In the genomic region with DNA sequence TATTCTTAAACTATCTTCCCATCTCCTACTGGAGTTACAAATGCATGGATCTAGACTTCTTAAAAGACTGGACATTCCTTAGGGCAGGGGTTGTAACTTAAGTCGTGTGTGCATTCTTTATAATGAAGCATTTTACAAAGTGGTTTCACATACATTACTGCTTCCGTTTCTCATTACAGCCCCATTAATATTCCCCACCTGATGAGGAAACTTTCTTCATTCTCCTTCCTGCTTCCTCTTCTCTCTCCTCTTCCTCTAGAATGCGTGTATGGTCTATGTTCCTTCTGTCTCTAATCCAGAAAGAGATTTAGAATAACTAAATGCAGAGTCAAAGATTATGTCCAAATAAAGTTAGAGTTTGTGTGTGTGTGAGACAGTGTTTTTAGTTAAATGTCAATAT, we compare ENCODE assay signal across 9 cellular contexts. TPM values are rescaled to one million over a fixed set of nuclear protein-coding genes. Genes with fewer than 3 reads are reported as not detected.
DNase-seq lines count a peak whose midpoint lies in the region; ATAC-seq, FAIRE-seq and TF ChIP-seq lines count a peak whose summit lies in the region.
"Had no signal": no experiment of that assay in that cellular context is flagged by ENCODE, and none has a peak within 500 bp of the region (broad histone marks: within the 10 kb centered on the region; RNA-seq: fewer than 3 reads in every experiment).

No MANE protein-coding gene starts in this region.

- no peak overlapping the region; the same call in 1 of the 2 replicates for H3K4me2 ChIP-seq in K562 (ENCODE audit: insufficient read depth, low read length)

- H3K27me3 ChIP-seq in K562 (ENCODE audit: control insufficient read depth in 2 of 2, insufficient read depth in 2 of 2, low read length in 2 of 2) = no peaks in the 10 kb centered on the region
- no peaks in the 10 kb centered on the region for H3K27me3 ChIP-seq in endodermal cell (ENCODE audit: control insufficient read depth, insufficient read depth, low read length, poor library complexity, severe bottlenecking)
- H3K27me3 ChIP-seq in H7 (ENCODE audit: control insufficient read depth, insufficient read depth, low read length) = no peaks in the 10 kb centered on the region

- H3K79me2 ChIP-seq in K562 (ENCODE audit: control insufficient read depth, insufficient read depth, low read length) = peaks cover 32% of the 10 kb centered on the region

- TF ChIP-seq POLR2A in K562 (conservative IDR thresholded peaks at IDR 0.05) (no peak), GM12891 (IDR thresholded peaks at IDR 0.05; ENCODE audit: low read depth, low read length) (no peak)

- no peaks in the 10 kb centered on the region; the same call in 1 of the 2 replicates for H4K20me1 ChIP-seq in K562 (replicated peaks; ENCODE audit: control insufficient read depth, insufficient read depth, low read length)

- in situ Hi-C loops in K562 (cut with MboI) = no loop called here

- H3K9me1 ChIP-seq in K562 (ENCODE audit: control insufficient read depth, insufficient read depth, low read length) = no peaks in the 10 kb centered on the region

- H3K9me3 Mint-ChIP-seq in CD14-positive monocyte (peaks cover 0 to 2% (median 0%) of the 10 kb centered on the region in 7 donors), nephron progenitor cell (no peaks in the 10 kb centered on the region), endodermal cell (no peaks in the 10 kb centered on the region)

- CTCF ChIA-PET in K562 (lab: Yijun Ruan, JAX; ENCODE audit: low intra/inter-chr PET ratio) (no interaction called here), HEK293T (lab: Yijun Ruan, JAX) (no interaction called here)

- H3K4me3 ChIP-seq in K562 (no peak overlapping the region), endodermal cell (ENCODE audit: low read length) (no peak overlapping the region), H7 (ENCODE audit: insufficient read depth, low read depth, low read length) (no peak overlapping the region)

- no TSS peak for BruUV-seq in K562 (replicated peaks; lab: Mats Ljungman, UMichigan)

- H3K36me3 ChIP-seq in K562 (ENCODE audit: control insufficient read depth, insufficient read depth, low read length) (peaks cover 18% of the 10 kb centered on the region), endodermal cell (ENCODE audit: control insufficient read depth, insufficient read depth, low read length) (peaks cover 19% of the 10 kb centered on the region), H7 (replicated peaks; ENCODE audit: control insufficient read depth, insufficient read depth, low read length) (peaks cover 3% of the 10 kb centered on the region)

- H3K9ac ChIP-seq in K562 (ENCODE audit: insufficient read depth in 1 of 2, low read depth in 2 of 2, low read length in 2 of 2) = peak overlapping the region in 1 of 2 experiments; percentile 99; a peak in 2 of 4 replicates
- no peak overlapping the region for H3K9ac ChIP-seq in endodermal cell (ENCODE audit: extremely low read depth, low read length, poor library complexity, severe bottlenecking)

- peak overlapping the region in 1 of 2 donors; percentile 12 for H3K4me3 Mint-ChIP-seq in CD14-positive monocyte
- H3K4me3 Mint-ChIP-seq in nephron progenitor cell = peak overlapping the region; percentile 96
- no peak overlapping the region for H3K4me3 Mint-ChIP-seq in endodermal cell

- FAIRE-seq in K562 (lab: Jason Lieb, UNC) (no peak), GM12891 (lab: Jason Lieb, UNC) (no peak)

- H3K27ac Mint-ChIP-seq in CD14-positive monocyte = peak overlapping the region; percentile 99 to 100 (median 100)
- H3K27ac Mint-ChIP-seq in nephron progenitor cell = peak overlapping the region; percentile 24
- no peak overlapping the region for H3K27ac Mint-ChIP-seq in endodermal cell

- H3K9me3 ChIP-seq in K562 (replicated peaks; ENCODE audit: control insufficient read depth, insufficient read depth, low read depth, low read length) (no peaks in the 10 kb centered on the region), endodermal cell (ENCODE audit: control insufficient read depth, low read length) (no peaks in the 10 kb centered on the region)

- TF ChIP-seq CTCF in CD14-positive monocyte (IDR thresholded peaks at IDR 0.05) (no peak), K562 (IDR thresholded peaks at IDR 0.05 in 2 of 3, conservative IDR thresholded peaks at IDR 0.05 in 1 of 3; ENCODE audit: insufficient read depth in 2 of 3, low read depth in 1 of 3, low read length in 3 of 3) (no peak), nephron progenitor cell (IDR thresholded peaks at IDR 0.05) (no peak), endodermal cell (conservative IDR thresholded peaks at IDR 0.05) (no peak)

- H3K27ac ChIP-seq in K562 (ENCODE audit: extremely low read depth, low read depth, low read length) (peak overlapping the region; percentile 99), endodermal cell (ENCODE audit: low read depth, low read length) (no peak overlapping the region)

- H3K4me1 Mint-ChIP-seq in CD14-positive monocyte (peaks cover 79% of the 10 kb centered on the region), nephron progenitor cell (peaks cover 35% of the 10 kb centered on the region), endodermal cell (peaks cover 19% of the 10 kb centered on the region)

- 64% methylated on average over 3 of the region's 3 CpGs for WGBS in K562 (ENCODE audit: insufficient coverage, low coverage, missing lambda C conversion rate)
- 90 to 94% methylated on average over 2 to 3 of the region's 3 CpGs for WGBS in endodermal cell (ENCODE audit: insufficient coverage in 1 of 2, insufficient read length in 1 of 2), 2 experiments

- H2AFZ ChIP-seq in K562 (ENCODE audit: low read depth, low read length) = no peak overlapping the region; the same call in 1 of the 2 replicates

- H3K36me3 Mint-ChIP-seq in CD14-positive monocyte (peaks cover 9 to 18% of the 10 kb centered on the region in 2 donors), nephron progenitor cell (ENCODE audit: low read depth) (peaks cover 11% of the 10 kb centered on the region), endodermal cell (ENCODE audit: low read depth) (peaks cover 11% of the 10 kb centered on the region)

- H3K4me1 ChIP-seq in K562 (replicated peaks in 1 of 2; ENCODE audit: control insufficient read depth in 2 of 2, insufficient read depth in 2 of 2, low read length in 2 of 2) (peaks cover 35 to 56% of the 10 kb centered on the region in 2 experiments), endodermal cell (ENCODE audit: control insufficient read depth, insufficient read depth, low read length) (no peaks in the 10 kb centered on the region)

- no peak for DNase-seq in CD14-positive monocyte (ENCODE audit: low spot score)
- peak; percentile 35 to 48 for DNase-seq in Kasumi-1 (lab: John Stamatoyannopoulos, UW)
- DNase-seq in K562 (ENCODE audit: extremely low read depth in 1 of 4, low spot score in 3 of 4) = no peak
- DNase-seq in nephron progenitor cell = no peak
- no peak for DNase-seq in HEK293T (ENCODE audit: extremely low spot score)
- DNase-seq in endodermal cell = no peak
- DNase-seq in GM12891 (ENCODE audit: insufficient read length, low spot score) = no peak
- DNase-seq in H7 = no peak
- DNase-seq: NCI-H1436 had no signal

- POLR2A ChIA-PET in K562 (lab: Yijun Ruan, JAX) (interaction anchor here (0.6 to 6.2 kb wide), 7 partner anchors 9 to 1327 kb away, joined by 3 to 72 read pairs (median 5); partner anchors contain the start of gene MYCL), HEK293T (lab: Yijun Ruan, JAX) (interaction anchor here (0.9 kb wide), 1 partner anchor 9 kb away, joined by 3 read pairs; no protein-coding TSS in a partner anchor)

- no peak for TF ChIP-seq EP300 in K562 (IDR thresholded peaks at IDR 0.05; ENCODE audit: low read length)

- intact Hi-C loops in CD14-positive monocyte (cut with micrococcal nuclease) = loop anchor here (5.0 to 10.0 kb wide), 2 partner anchors 54 to 151 kb away; no protein-coding TSS in a partner anchor
- intact Hi-C loops in K562 (cut with micrococcal nuclease) = no loop called here

- no peak for TF ChIP-seq RAD21 in K562 (CRISPR knock-in tag; conservative IDR thresholded peaks at IDR 0.05 in 1 of 2, IDR thresholded peaks at IDR 0.05 in 1 of 2)

- H3K27me3 Mint-ChIP-seq in CD14-positive monocyte (ENCODE audit: low read depth in 3 of 3) = peaks cover 0 to 5% (median 1%) of the 10 kb centered on the region in 3 donors
- no peaks in the 10 kb centered on the region for H3K27me3 Mint-ChIP-seq in nephron progenitor cell (ENCODE audit: low read depth, poor library complexity)
- H3K27me3 Mint-ChIP-seq in endodermal cell (ENCODE audit: insufficient read depth) = no peaks in the 10 kb centered on the region

- ATAC-seq in K562 = no peak

RNA-seq across cellular contexts. Expression of gene CAP1, which starts 1.8 kb away (rescaled TPM):
- 100 to 1,000 TPM; 876 to 941 TPM for polyA plus RNA-seq in CD14-positive monocyte
- 173 and 189 TPM in 2 replicates for total RNA-seq in K562 (2011; cell fraction: chromatin; rRNA removed; ENCODE audit: low replicate concordance)
- total RNA-seq in K562 (2011; cell fraction: nucleolus; rRNA removed) = 98.9 and 116 TPM in 2 replicates
- total RNA-seq in K562 (2011; cell fraction: nucleoplasm; rRNA removed) = 132 and 136 TPM in 2 replicates
- total RNA-seq in K562 (2014; rRNA removed) = 230 and 251 TPM in 2 replicates
- 271 and 311 TPM in 2 replicates for total RNA-seq in K562 (2014; rRNA removed; fragmentation: Illumina TruSeq; extraction: Trizol)
- 270 and 271 TPM in 2 replicates for total RNA-seq in K562 (2015; rRNA removed; fragmentation: Illumina TruSeq; extraction: Trizol)
- total RNA-seq in K562 (2021) = 322 and 339 TPM in 2 replicates
- 485 and 488 TPM in 2 replicates for polyA plus RNA-seq in K562 (2011; rRNA removed)
- polyA plus RNA-seq in K562 (2011; cell fraction: cytosol; rRNA removed) = 203 and 329 TPM in 2 replicates
- polyA plus RNA-seq in K562 (2011; cell fraction: nucleus; rRNA removed) = 186 and 410 TPM in 2 replicates
- polyA plus RNA-seq in K562 (2012) = 338 and 462 TPM in 2 replicates
- polyA plus RNA-seq in K562 (2014; fragmentation: Illumina TruSeq; extraction: Trizol) = 310 and 337 TPM in 2 replicates
- 100 to 1,000 TPM; 281 to 658 TPM for polyA plus RNA-seq in K562 (2014; fragmentation: Nextera tagmentation; extraction: Ambion mirVana)
- 269 and 277 TPM in 2 replicates for polyA plus RNA-seq in K562 (2014; rRNA removed)
- 462 and 519 TPM in 2 replicates for polyA minus RNA-seq in K562 (2011; rRNA and poly(A)+ RNA removed)
- polyA minus RNA-seq in K562 (2011; cell fraction: cytosol; rRNA and poly(A)+ RNA removed) = 151 and 156 TPM in 2 replicates
- 47.5 and 121 TPM in 2 replicates for polyA minus RNA-seq in K562 (2011; cell fraction: nucleus; rRNA and poly(A)+ RNA removed)
- total RNA-seq in endodermal cell = 100 to 1,000 TPM; 260 to 287 TPM
- 201 TPM for polyA plus RNA-seq in endodermal cell (2013, experiment 1 of 2)
- polyA plus RNA-seq in endodermal cell (2013, experiment 2 of 2) = 190 TPM
- polyA plus RNA-seq in GM12891 (2012; ENCODE audit: low read depth, missing spikeins) = 324 TPM
- 386 and 432 TPM in 2 replicates for total RNA-seq in H7 (2014; rRNA removed; shearing (Covaris generic))

RNA-seq across cellular contexts. Expression of gene PPT1, which starts 58.4 kb away (rescaled TPM):
- polyA plus RNA-seq in CD14-positive monocyte (1,000 to 10,000 TPM in 1 of 2 donors, 100 to 1,000 TPM in 1; 658 to 1,143 TPM), K562 (2011; rRNA removed) (115 and 145 TPM in 2 replicates), K562 (2014; fragmentation: Illumina TruSeq; extraction: Trizol) (215 and 230 TPM in 2 replicates), K562 (2014; fragmentation: Nextera tagmentation; extraction: Ambion mirVana) (100 to 1,000 TPM; 197 to 285 TPM), K562 (2014; rRNA removed) (78.7 and 90.5 TPM in 2 replicates)
- total RNA-seq in K562 (2011; cell fraction: chromatin; rRNA removed; ENCODE audit: low replicate concordance) = 49.5 and 58.1 TPM in 2 replicates
- 88.6 and 90.7 TPM in 2 replicates for total RNA-seq in K562 (2011; cell fraction: nucleolus; rRNA removed)
- total RNA-seq in K562 (2011; cell fraction: nucleoplasm; rRNA removed) = 115 and 166 TPM in 2 replicates
- total RNA-seq in K562 (2014; rRNA removed) (72.2 and 83.6 TPM in 2 replicates), K562 (2014; rRNA removed; fragmentation: Illumina TruSeq; extraction: Trizol) (131 and 149 TPM in 2 replicates), K562 (2015; rRNA removed; fragmentation: Illumina TruSeq; extraction: Trizol) (143 and 151 TPM in 2 replicates), K562 (2021) (106 and 108 TPM in 2 replicates), endodermal cell (100 to 1,000 TPM in 1 of 2 donors, 10 to 100 TPM in 1; 85.7 to 111 TPM)
- polyA plus RNA-seq in K562 (2011; cell fraction: cytosol; rRNA removed) = 69.3 and 74.9 TPM in 2 replicates
- polyA plus RNA-seq in K562 (2011; cell fraction: nucleus; rRNA removed) = 35.7 and 37.4 TPM in 2 replicates
- 106 and 119 TPM in 2 replicates for polyA plus RNA-seq in K562 (2012)
- 101 and 103 TPM in 2 replicates for polyA minus RNA-seq in K562 (2011; rRNA and poly(A)+ RNA removed)
- polyA minus RNA-seq in K562 (2011; cell fraction: cytosol; rRNA and poly(A)+ RNA removed) = 40.2 and 70.7 TPM in 2 replicates
- 5.7 and 10.7 TPM in 2 replicates for polyA minus RNA-seq in K562 (2011; cell fraction: nucleus; rRNA and poly(A)+ RNA removed)
- 138 TPM for polyA plus RNA-seq in endodermal cell (2013, experiment 1 of 2)
- 118 TPM for polyA plus RNA-seq in endodermal cell (2013, experiment 2 of 2)
- polyA plus RNA-seq in GM12891 (2012; ENCODE audit: low read depth, missing spikeins) = 40.7 TPM
- total RNA-seq in H7 (2014; rRNA removed; shearing (Covaris generic)) = 108 and 121 TPM in 2 replicates

Comparison
In these comparisons a context has a peak if more than half of its experiments do, and no peak if none do; other contexts are left out.
1. DNase-seq: peak in Kasumi-1 (2 of 2); none in CD14-positive monocyte (single experiment), K562 (0 of 4), nephron progenitor cell (single experiment), HEK293T (single experiment), endodermal cell (single experiment), GM12891 (single experiment) and H7 (single experiment).